ENCODE assay signal across 8 cellular contexts in the genomic region with DNA sequence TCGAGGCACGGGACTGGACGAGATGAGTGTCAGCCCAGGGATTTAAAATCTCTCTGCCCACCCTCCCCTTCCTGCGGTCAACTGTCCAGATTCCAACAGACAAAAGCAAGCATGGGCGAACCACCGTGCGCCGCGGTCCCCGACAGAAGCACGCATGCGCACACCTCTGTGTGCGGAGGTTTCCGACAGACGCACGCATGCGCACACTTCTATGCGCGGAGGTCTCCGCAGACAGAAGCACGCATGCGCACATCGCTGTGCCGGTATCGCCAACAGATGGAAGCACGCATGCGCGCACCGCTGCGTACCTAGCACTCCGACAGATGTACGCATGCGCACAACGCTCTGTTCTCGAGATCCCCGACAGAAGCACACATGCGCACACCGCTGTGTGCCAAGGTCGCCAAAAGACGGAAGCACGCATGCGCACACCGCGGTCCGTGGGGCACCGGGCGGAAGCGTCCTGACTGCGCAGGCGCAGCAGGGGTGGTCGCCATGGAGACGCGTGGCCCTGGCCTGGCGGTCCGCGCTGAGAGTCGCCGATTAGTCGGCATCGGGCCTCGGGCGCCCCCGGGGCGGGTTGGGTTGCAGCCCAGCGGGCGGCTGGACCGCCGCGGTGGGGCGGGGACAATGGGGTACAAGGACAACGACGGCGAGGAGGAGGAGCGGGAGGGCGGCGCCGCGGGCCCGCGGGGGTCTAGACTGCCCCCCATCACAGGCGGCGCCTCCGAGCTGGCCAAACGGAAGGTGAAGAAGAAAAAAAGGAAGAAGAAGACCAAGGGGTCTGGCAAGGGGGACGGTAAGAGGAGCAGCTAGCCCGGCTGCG. TPM values are rescaled to one million over a fixed set of nuclear protein-coding genes. Genes with fewer than 3 reads are reported as not detected.
DNase-seq lines count a peak whose midpoint lies in the region; ATAC-seq and TF ChIP-seq lines count a peak whose summit lies in the region.

No MANE protein-coding gene starts in this region.

- intact Hi-C loops in left ventricle myocardium superior (cut with micrococcal nuclease), result loop anchor here (5.0 kb wide), 1 partner anchor 292 kb away; no protein-coding TSS in a partner anchor

- no peaks in the 10 kb centered on the region for H3K9me3 ChIP-seq in T-helper 17 cell (ENCODE audit: control insufficient read depth, low read length, poor library complexity, severe bottlenecking)

- ATAC-seq in GM18498 (IDR thresholded peaks at IDR 0.05; ENCODE audit: unreplicated experiment), result peak; percentile 83
- ATAC-seq in HG02885 (IDR thresholded peaks at IDR 0.05; ENCODE audit: poor library complexity, unreplicated experiment), result peak; percentile 89
- ATAC-seq in T-helper 17 cell, result peak; percentile 69
- ATAC-seq in left ventricle myocardium superior, result peak; percentile 94

- H3K36me3 Mint-ChIP-seq in T-helper 17 cell (ENCODE audit: low read depth), result peaks cover 5% of the 10 kb centered on the region
- peaks cover 8% of the 10 kb centered on the region for H3K36me3 Mint-ChIP-seq in progenitor cell of endocrine pancreas (ENCODE audit: insufficient read depth)

- DNase-seq in NCI-H1694 treated with DMSO at 0.1 percent for 48 hours (lab: John Stamatoyannopoulos, UW) (peak; percentile 99), T-helper 17 cell (peak; percentile 98 to 99 (median 99)), anterior cingulate cortex (lab: John Stamatoyannopoulos, UW) (peak; percentile 85 to 100 (median 97)), left ventricle myocardium superior (peak; percentile 100), progenitor cell of endocrine pancreas (ENCODE audit: low spot score, unreplicated experiment) (peak; percentile 100), ureter (ENCODE audit: low spot score) (peak; percentile 100)

- H3K27me3 Mint-ChIP-seq in T-helper 17 cell, result no peaks in the 10 kb centered on the region
- H3K27me3 Mint-ChIP-seq in progenitor cell of endocrine pancreas, result peaks cover under 1% of the 10 kb centered on the region

- TF ChIP-seq CTCF in progenitor cell of endocrine pancreas (IDR thresholded peaks at IDR 0.05; ENCODE audit: unreplicated experiment), result no peak

- H3K4me3 Mint-ChIP-seq in T-helper 17 cell, result peak overlapping the region; percentile 92
- peak overlapping the region; percentile 90 for H3K4me3 Mint-ChIP-seq in progenitor cell of endocrine pancreas (ENCODE audit: low read depth)

- H3K9me3 Mint-ChIP-seq in progenitor cell of endocrine pancreas (ENCODE audit: low read depth), result peaks cover 4% of the 10 kb centered on the region

- H3K4me1 Mint-ChIP-seq in T-helper 17 cell, result peaks cover 58% of the 10 kb centered on the region
- peaks cover 12% of the 10 kb centered on the region for H3K4me1 Mint-ChIP-seq in progenitor cell of endocrine pancreas (ENCODE audit: low read depth)

- H3K27ac Mint-ChIP-seq in T-helper 17 cell (peak overlapping the region; percentile 98), progenitor cell of endocrine pancreas (peak overlapping the region; percentile 98)

RNA-seq across cellular contexts. Expression of a gene that starts 35.7 kb away (rescaled TPM):
- total RNA-seq in T-helper 17 cell (10 to 100 TPM; 29.7 to 42.4 TPM), left ventricle myocardium superior (17.4 TPM), progenitor cell of endocrine pancreas (10.7 and 11.1 TPM in 2 replicates), ureter (13.2 TPM)

RNA-seq across cellular contexts. Expression of a gene that starts 57.5 kb away (rescaled TPM):
- 1 to 10 TPM; 1.3 to 3.5 TPM for total RNA-seq in T-helper 17 cell
- 3.8 TPM for total RNA-seq in left ventricle myocardium superior
- 47.6 and 47.8 TPM in 2 replicates for total RNA-seq in progenitor cell of endocrine pancreas
- total RNA-seq in ureter, result 45.6 TPM

Comparison
In these comparisons a context has a peak if more than half of its experiments do, and no peak if none do; other contexts are left out.
1. Peak in every context shown above with its lines: DNase-seq and ATAC-seq.